Comparison of ENCODE assay signal across 1 cellular context in genomic region chr7:64999165-65000004, GRCh38.
A peak's percentile ranks its signal among the peaks of the same experiment; 100 is the strongest.
TF ChIP-seq lines count a peak whose summit lies in the region.

No MANE protein-coding gene starts in this region.

TF ChIP-seq in HepG2, 621 proteins besides CTCF, POLR2A, EP300 and RAD21 (continued from another document and continues in another):
- no peak for TF ChIP-seq SMAD1 (CRISPR knock-in tag; IDR thresholded peaks at IDR 0.05; ENCODE audit: borderline replicate concordance, low read depth)
- peak; percentile 62; the same call in 1 of the 2 replicates for TF ChIP-seq MAX (IDR thresholded peaks at IDR 0.05)
- TF ChIP-seq ZNF572 (CRISPR knock-in tag; IDR thresholded peaks at IDR 0.05) = no peak
- no peak for TF ChIP-seq ZNF264 (CRISPR knock-in tag; IDR thresholded peaks at IDR 0.05)
- peak; percentile 75; the same call in 1 of the 2 replicates for TF ChIP-seq KLF9 (CRISPR knock-in tag; IDR thresholded peaks at IDR 0.05; ENCODE audit: low read depth)
- TF ChIP-seq DRAP1 (CRISPR knock-in tag; IDR thresholded peaks at IDR 0.05) = peak; percentile 61
- TF ChIP-seq CHD2 (IDR thresholded peaks at IDR 0.05; ENCODE audit: low read depth, low read length) = no peak
- no peak for TF ChIP-seq ZFP41 (CRISPR knock-in tag; IDR thresholded peaks at IDR 0.05; ENCODE audit: borderline replicate concordance)
- 0 out of 2 replicates have a peak, but pooled peaks have one; percentile 63 for TF ChIP-seq ZNF234 (CRISPR knock-in tag; conservative IDR thresholded peaks at IDR 0.05)
- TF ChIP-seq PATZ1 (CRISPR knock-in tag; IDR thresholded peaks at IDR 0.05) = peak; percentile 31; the same call in 1 of the 2 replicates
- TF ChIP-seq ZNF276 (CRISPR knock-in tag; IDR thresholded peaks at IDR 0.05; ENCODE audit: low read depth) = no peak
- TF ChIP-seq NFYC (CRISPR knock-in tag; IDR thresholded peaks at IDR 0.05) = peak; percentile 12; the same call in 1 of the 2 replicates
- TF ChIP-seq MAF1 (CRISPR knock-in tag; IDR thresholded peaks at IDR 0.05; ENCODE audit: borderline replicate concordance) = no peak
- no peak for TF ChIP-seq MAFF (IDR thresholded peaks at IDR 0.05; ENCODE audit: low read depth, low read length)
- no peak for TF ChIP-seq RAD51 (IDR thresholded peaks at IDR 0.05; ENCODE audit: borderline replicate concordance)
- no peak for TF ChIP-seq IKZF1 (IDR thresholded peaks at IDR 0.05)
- TF ChIP-seq ZFYVE20 (CRISPR knock-in tag; IDR thresholded peaks at IDR 0.05; ENCODE audit: borderline replicate concordance, low read depth) = no peak
- peak; percentile 67; the same call in 1 of the 2 replicates for TF ChIP-seq ZSCAN9 (CRISPR knock-in tag; IDR thresholded peaks at IDR 0.05; ENCODE audit: borderline replicate concordance)
- TF ChIP-seq ZNF564 (CRISPR knock-in tag; IDR thresholded peaks at IDR 0.05) = no peak
- TF ChIP-seq ZNF749 (CRISPR knock-in tag; IDR thresholded peaks at IDR 0.05; ENCODE audit: borderline replicate concordance) = 0 out of 2 replicates have a peak, but pooled peaks have one; percentile 33
- peak; percentile 20; the same call in 1 of the 2 replicates for TF ChIP-seq ZNF580 (CRISPR knock-in tag; IDR thresholded peaks at IDR 0.05; ENCODE audit: borderline replicate concordance, low read depth)
- TF ChIP-seq FOSL1 (CRISPR knock-in tag; IDR thresholded peaks at IDR 0.05; ENCODE audit: borderline replicate concordance) = peak; percentile 64; the same call in 1 of the 2 replicates
- no peak for TF ChIP-seq KDM1A (CRISPR knock-in tag; IDR thresholded peaks at IDR 0.05)
- no peak for TF ChIP-seq ZNF256 (CRISPR knock-in tag; conservative IDR thresholded peaks at IDR 0.05)
- no peak for TF ChIP-seq LRRFIP1 (CRISPR knock-in tag; conservative IDR thresholded peaks at IDR 0.05)
- TF ChIP-seq PREB (CRISPR knock-in tag; IDR thresholded peaks at IDR 0.05) = no peak
- peak; percentile 97 for TF ChIP-seq NFIC (IDR thresholded peaks at IDR 0.05; ENCODE audit: low read length)
- peak; percentile 62; the same call in 1 of the 2 replicates for TF ChIP-seq ATF3 (CRISPR knock-in tag; IDR thresholded peaks at IDR 0.05)
- TF ChIP-seq SIX1 (CRISPR knock-in tag; IDR thresholded peaks at IDR 0.05; ENCODE audit: borderline replicate concordance) = peak; percentile 95
- no peak for TF ChIP-seq TCF12 (IDR thresholded peaks at IDR 0.05)
- peak; percentile 95; the same call in 1 of the 2 replicates for TF ChIP-seq TCF12 (CRISPR knock-in tag; IDR thresholded peaks at IDR 0.05)
- TF ChIP-seq DNMT1 (CRISPR knock-in tag; IDR thresholded peaks at IDR 0.05) = no peak
- TF ChIP-seq ZNF205 (CRISPR knock-in tag; IDR thresholded peaks at IDR 0.05) = peak; percentile 70; the same call in 1 of the 2 replicates
- TF ChIP-seq NFKB2 (CRISPR knock-in tag; IDR thresholded peaks at IDR 0.05; ENCODE audit: borderline replicate concordance) = no peak; the same call in 1 of the 2 replicates
- TF ChIP-seq HIC2 (CRISPR knock-in tag; IDR thresholded peaks at IDR 0.05; ENCODE audit: low read depth) = no peak
- TF ChIP-seq ZUFSP (CRISPR knock-in tag; IDR thresholded peaks at IDR 0.05; ENCODE audit: borderline replicate concordance) = no peak
- no peak for TF ChIP-seq PHF20 (CRISPR knock-in tag; IDR thresholded peaks at IDR 0.05)
- no peak for TF ChIP-seq ZNF354B (CRISPR knock-in tag; IDR thresholded peaks at IDR 0.05)
- TF ChIP-seq ATM (IDR thresholded peaks at IDR 0.05; ENCODE audit: borderline replicate concordance) = no peak
- no peak for TF ChIP-seq CENPX (CRISPR knock-in tag; IDR thresholded peaks at IDR 0.05)
- no peak for TF ChIP-seq ZNF777 (CRISPR knock-in tag; IDR thresholded peaks at IDR 0.05)
- no peak for TF ChIP-seq ELF4 (CRISPR knock-in tag; IDR thresholded peaks at IDR 0.05; ENCODE audit: borderline replicate concordance)
- TF ChIP-seq ZBTB1 (CRISPR knock-in tag; IDR thresholded peaks at IDR 0.05; ENCODE audit: borderline replicate concordance) = no peak
- TF ChIP-seq BHLHE40 (IDR thresholded peaks at IDR 0.05; ENCODE audit: low read length) = 0 out of 2 replicates have a peak, but pooled peaks have one; percentile 26
- 0 out of 2 replicates have a peak, but pooled peaks have one; percentile 22 for TF ChIP-seq ZNF224 (CRISPR knock-in tag; IDR thresholded peaks at IDR 0.05)
- no peak for TF ChIP-seq STAT6 (CRISPR knock-in tag; IDR thresholded peaks at IDR 0.05; ENCODE audit: borderline replicate concordance)
- peak; percentile 85 for TF ChIP-seq NR2C2 (CRISPR knock-in tag; IDR thresholded peaks at IDR 0.05; ENCODE audit: borderline replicate concordance)
- TF ChIP-seq SPEN (CRISPR knock-in tag; IDR thresholded peaks at IDR 0.05; ENCODE audit: low read depth) = no peak
- no peak for TF ChIP-seq POLR2AphosphoS2 (IDR thresholded peaks at IDR 0.05; ENCODE audit: low read depth, low read length)
- TF ChIP-seq ZNF501 (CRISPR knock-in tag; IDR thresholded peaks at IDR 0.05) = peak; percentile 78
- no peak for TF ChIP-seq MYC (CRISPR knock-in tag; IDR thresholded peaks at IDR 0.05; ENCODE audit: borderline replicate concordance)
- no peak for TF ChIP-seq SRF (IDR thresholded peaks at IDR 0.05; ENCODE audit: low read depth, low read length)
- peak; percentile 88 for TF ChIP-seq POGZ (CRISPR knock-in tag; IDR thresholded peaks at IDR 0.05)
- no peak for TF ChIP-seq ZBTB21 (CRISPR knock-in tag; IDR thresholded peaks at IDR 0.05)
- peak; percentile 92 for TF ChIP-seq NR2F6 (IDR thresholded peaks at IDR 0.05)
- TF ChIP-seq NR2F6 (CRISPR knock-in tag; IDR thresholded peaks at IDR 0.05) = peak; percentile 93
- TF ChIP-seq CENPT (CRISPR knock-in tag; IDR thresholded peaks at IDR 0.05; ENCODE audit: low read depth) = no peak
